Comparison of ENCODE assay signal across 8 cellular contexts in the genomic region with DNA sequence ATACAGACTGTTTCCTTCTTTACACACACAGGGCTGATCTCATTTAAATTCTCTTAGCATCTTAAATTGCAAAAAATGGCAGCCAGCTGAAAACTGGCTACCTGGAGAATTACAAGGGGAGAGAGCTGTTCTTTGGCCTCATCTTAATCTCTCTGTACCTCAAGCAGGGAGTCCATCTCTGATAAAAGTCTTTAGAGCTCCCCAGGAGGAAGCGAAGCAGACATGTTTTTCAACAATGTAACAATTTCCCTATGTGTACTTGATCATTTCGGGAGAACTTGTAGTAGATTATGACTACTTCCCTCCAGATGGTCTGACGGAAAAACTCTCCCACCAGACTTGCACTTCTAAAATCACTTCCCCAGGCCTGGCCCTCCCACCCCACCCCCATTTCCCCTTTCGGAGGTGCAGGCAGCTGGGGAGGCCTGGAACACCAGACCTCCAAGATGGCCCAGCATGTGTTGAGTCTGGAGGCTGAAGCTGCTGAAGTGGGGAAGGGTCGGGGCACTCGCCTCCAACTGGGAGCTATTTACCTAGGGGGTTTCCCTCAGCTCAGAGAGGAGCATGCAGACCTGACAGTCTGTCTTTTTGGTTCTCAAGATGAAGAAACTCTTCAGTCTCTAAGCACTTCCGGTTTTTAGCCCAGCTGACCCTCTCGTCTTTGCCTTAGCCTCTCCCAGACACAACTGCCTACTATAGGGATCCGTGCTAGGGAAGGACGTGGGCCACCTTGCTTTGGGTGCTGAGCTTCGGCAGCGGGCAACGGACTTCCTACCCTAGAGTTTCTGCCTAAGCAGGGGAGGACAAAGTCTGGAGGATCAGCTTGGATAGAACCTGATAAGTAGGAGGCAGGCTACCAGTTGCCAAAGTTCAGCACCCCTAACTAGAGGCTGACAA.
DNase-seq lines count a peak whose midpoint lies in the region; ATAC-seq, FAIRE-seq and TF ChIP-seq lines count a peak whose summit lies in the region.

No MANE protein-coding gene starts in this region.

- DNase-seq in GM06990 (ENCODE audit: extremely low read depth, insufficient read length) (peak; percentile 60), OCI-LY7 (ENCODE audit: low spot score) (peak; percentile 43), NCI-H2029 (lab: John Stamatoyannopoulos, UW) (no peak), urothelium cell line (ENCODE audit: low spot score) (no peak), NCI-H2171 (lab: John Stamatoyannopoulos, UW) (no peak)
- no peak for DNase-seq in effector memory CD8-positive, alpha-beta T cell

- H3K36me3 ChIP-seq in GM06990 (ENCODE audit: control insufficient read depth, insufficient read depth, low read length) (no peaks in the 10 kb centered on the region), OCI-LY7 (ENCODE audit: insufficient read depth, low read length) (no peaks in the 10 kb centered on the region), rectal smooth muscle tissue (ENCODE audit: control insufficient read depth, insufficient read depth, low read length) (no peaks in the 10 kb centered on the region)

- H3K4me3 ChIP-seq in GM06990 (replicated peaks; ENCODE audit: low read depth, low read length) = no peak overlapping the region
- peak overlapping the region; percentile 61 for H3K4me3 ChIP-seq in OCI-LY7 (ENCODE audit: low read depth, low read length, poor library complexity, severe bottlenecking)
- H3K4me3 ChIP-seq in rectal smooth muscle tissue (ENCODE audit: low read length) = no peak overlapping the region

- peak overlapping the region; percentile 86 to 88 for H3K4me3 Mint-ChIP-seq in effector memory CD8-positive, alpha-beta T cell

- H3K27me3 Mint-ChIP-seq in effector memory CD8-positive, alpha-beta T cell = no peaks in the 10 kb centered on the region

- no peaks in the 10 kb centered on the region for H3K9me3 ChIP-seq in OCI-LY7 (ENCODE audit: low read length)

- peaks cover 34 to 43% of the 10 kb centered on the region in 2 donors for H3K4me1 Mint-ChIP-seq in effector memory CD8-positive, alpha-beta T cell (ENCODE audit: low read depth in 2 of 2)

- H3K27ac ChIP-seq in OCI-LY7 (ENCODE audit: low read depth, low read length, poor library complexity, severe bottlenecking) (no peak overlapping the region), rectal smooth muscle tissue (ENCODE audit: low read depth, low read length) (peak overlapping the region; percentile 95)

- H3K4me1 ChIP-seq in OCI-LY7 (ENCODE audit: insufficient read depth, low read length, poor library complexity, severe bottlenecking) (peaks cover 54% of the 10 kb centered on the region), rectal smooth muscle tissue (ENCODE audit: control insufficient read depth, insufficient read depth, low read length) (peaks cover 48% of the 10 kb centered on the region)

- FAIRE-seq in urothelium cell line (lab: Jason Lieb, UNC) = no peak

- no peaks in the 10 kb centered on the region for H4K20me1 ChIP-seq in OCI-LY7 (ENCODE audit: insufficient read depth, low read length)

- H3K9me2 ChIP-seq in OCI-LY7 (ENCODE audit: insufficient read depth, low read length) = no peaks in the 10 kb centered on the region

- CTCF ChIA-PET in OCI-LY7 (lab: Charles Lee; ENCODE audit: unreplicated experiment) = interaction anchor here (1.0 kb wide), 1 partner anchor 164 kb away, joined by 3 read pairs; no protein-coding TSS in a partner anchor

- POLR2A ChIA-PET in OCI-LY7 (lab: Charles Lee) = interaction anchor here (0.6 to 2.9 kb wide), 14 partner anchors 9 to 357 kb away, joined by 3 to 17 read pairs (median 5); a partner anchor contains a TSS

- peak overlapping the region; percentile 58; the same call in 1 of the 2 replicates for H2AFZ ChIP-seq in OCI-LY7 (ENCODE audit: low read length)

- no peak for ATAC-seq in effector memory CD8-positive, alpha-beta T cell (replicated peaks)
- no peak for ATAC-seq in GM19463 (IDR thresholded peaks at IDR 0.05; ENCODE audit: unreplicated experiment)

- BruUV-seq in OCI-LY7 (replicated peaks; lab: Mats Ljungman, UMichigan) = no TSS peak

- peaks cover 28% of the 10 kb centered on the region for H3K36me3 Mint-ChIP-seq in effector memory CD8-positive, alpha-beta T cell (ENCODE audit: insufficient read depth)

- H3K27me3 ChIP-seq in GM06990 (replicated peaks; ENCODE audit: control insufficient read depth, insufficient read depth, low read length) = no peaks in the 10 kb centered on the region
- H3K27me3 ChIP-seq in rectal smooth muscle tissue (ENCODE audit: control insufficient read depth, insufficient read depth, low read length) = no peaks in the 10 kb centered on the region

- H3K4me2 ChIP-seq in OCI-LY7 (ENCODE audit: low read length) = peak overlapping the region; percentile 96

- peak overlapping the region; percentile 99 for H3K27ac Mint-ChIP-seq in effector memory CD8-positive, alpha-beta T cell

- no peaks in the 10 kb centered on the region for H3K79me2 ChIP-seq in OCI-LY7 (ENCODE audit: insufficient read depth, low read depth, low read length)

- H3K9ac ChIP-seq in rectal smooth muscle tissue (ENCODE audit: low read length) = no peak overlapping the region

- no peaks in the 10 kb centered on the region for H3K9me3 Mint-ChIP-seq in effector memory CD8-positive, alpha-beta T cell

- TF ChIP-seq CTCF in GM06990 (IDR thresholded peaks at IDR 0.05; ENCODE audit: insufficient read depth, low read length, poor library complexity, severe bottlenecking) (no peak), OCI-LY7 (conservative IDR thresholded peaks at IDR 0.05; ENCODE audit: low read length) (no peak)

- intact Hi-C loops in OCI-LY7 (cut with micrococcal nuclease; ENCODE audit: unreplicated experiment) = loop anchor here (5.0 kb wide), 1 partner anchor 81 kb away; no protein-coding TSS in a partner anchor

Comparison
In these comparisons a context has a peak if more than half of its experiments do, and no peak if none do; other contexts are left out.
1. DNase-seq: peak in GM06990 (single experiment) and OCI-LY7 (single experiment); none in effector memory CD8-positive, alpha-beta T cell (0 of 3), NCI-H2029 (single experiment), urothelium cell line (single experiment) and NCI-H2171 (single experiment).